Comparison of ENCODE assay signal across 14 cellular contexts in the genomic region with DNA sequence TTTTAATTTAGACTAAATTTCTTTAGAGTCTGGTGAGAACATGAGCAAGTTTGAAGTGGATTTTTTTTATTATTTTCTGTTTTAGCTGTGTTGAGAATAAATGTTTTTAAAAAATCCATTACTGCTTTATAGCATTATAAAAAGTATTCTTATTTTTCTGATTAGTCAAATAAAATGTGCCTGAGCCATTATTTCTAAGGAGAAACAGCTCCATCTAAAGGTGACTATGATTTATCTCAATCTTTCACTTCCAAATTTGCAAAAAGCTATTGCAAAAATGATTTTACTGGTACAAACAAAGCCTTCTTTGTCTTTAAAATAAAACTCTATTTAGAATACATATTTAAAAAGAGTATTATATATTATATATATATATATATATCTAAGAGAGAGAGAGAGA.
"Had no signal": no experiment of that assay in that cellular context is flagged by ENCODE, and none has a peak within 500 bp of the region (broad histone marks: within the 10 kb centered on the region; RNA-seq: fewer than 3 reads in every experiment).

No MANE protein-coding gene starts in this region.

- H3K27ac ChIP-seq: foreskin keratinocyte, psoas muscle had no signal

- H3K4me3 ChIP-seq: mucosa of descending colon, psoas muscle had no signal

- ATAC-seq: activated T-cell treated with anti-CD3 and anti-CD28 coated beads, Interleukin-2, amount 50 U/mL, for 4 hours; foreskin keratinocyte; mucosa of descending colon; naive thymus-derived CD8-positive, alpha-beta T cell; psoas muscle; sciatic nerve had no signal

- H3K27me3 ChIP-seq: foreskin keratinocyte had no signal

- H3K9me3 ChIP-seq: psoas muscle had no signal

- H3K4me1 ChIP-seq: foreskin keratinocyte, psoas muscle had no signal

- DNase-seq: activated CD4-positive, alpha-beta memory T cell treated with anti-CD3 and anti-CD28 coated beads for 36 hours; activated CD4-positive, CD25-positive, alpha-beta regulatory T cell treated with anti-CD3 and anti-CD28 coated beads, Interleukin-2, amount 50 U/mL, for 72 hours; activated effector memory CD4-positive, alpha-beta T cell treated with anti-CD3 and anti-CD28 coated beads, Interleukin-2, amount 50 U/mL, for 16 hours; activated T-cell treated with anti-CD3 and anti-CD28 coated beads, Interleukin-2, amount 50 U/mL, for 4 hours; amygdala; foreskin keratinocyte; mucosa of descending colon; naive thymus-derived CD8-positive, alpha-beta T cell; nucleus accumbens; psoas muscle; stimulated activated CD4-positive, alpha-beta T cell treated with anti-CD3 and anti-CD28 coated beads, Interleukin-2, amount 100 ng/mL, for 24 hours; stimulated activated naive CD4-positive, alpha-beta T cell; trophoblast cell had no signal
